8 cellular contexts compared by ENCODE assay signal in the genomic region with DNA sequence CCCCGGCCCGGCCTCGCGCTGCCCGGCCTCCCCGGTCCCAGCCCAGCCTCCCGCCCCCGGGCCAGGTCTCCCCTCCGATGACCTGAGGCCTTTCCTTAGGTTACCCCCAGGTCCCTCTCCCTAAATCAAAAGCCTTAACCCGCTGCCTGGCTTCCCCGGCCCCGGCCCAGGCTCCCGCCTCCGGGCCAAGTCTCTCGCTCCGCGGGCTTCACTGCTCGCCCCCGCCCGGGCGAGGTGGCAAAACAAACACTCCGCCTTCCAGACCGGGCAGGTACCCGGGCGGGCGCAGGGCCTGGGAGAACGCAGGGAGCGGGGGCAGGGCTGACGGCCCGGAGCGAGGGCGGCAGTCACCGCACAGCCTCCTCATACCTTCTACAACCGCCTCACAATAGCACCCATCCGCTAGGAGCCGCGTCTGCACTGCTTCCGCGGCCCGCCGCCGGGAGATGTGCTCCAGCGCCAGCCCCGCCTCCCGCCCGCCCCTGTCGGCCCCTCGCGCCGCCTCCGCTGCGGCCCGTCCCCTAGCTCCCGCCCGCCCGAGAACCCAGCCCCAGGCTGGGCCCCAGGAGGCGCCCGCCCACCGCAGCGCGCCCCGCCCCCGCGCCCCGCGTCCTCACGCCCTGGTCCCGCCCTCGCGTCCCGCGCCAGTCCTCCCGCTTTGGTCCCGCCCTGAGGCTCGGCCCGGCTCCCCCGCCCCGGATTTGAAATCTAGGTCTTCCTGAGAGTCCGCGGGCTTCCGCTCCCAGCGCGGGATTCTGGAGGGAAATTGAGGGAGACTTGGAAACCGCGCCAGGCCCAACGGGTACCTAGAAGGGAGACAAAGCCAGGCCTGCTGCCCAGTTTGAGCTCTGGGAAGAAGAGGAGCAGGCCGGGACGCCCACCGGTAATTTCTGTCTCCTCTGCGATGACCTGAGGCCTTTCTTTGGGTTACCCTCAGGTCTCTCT. TPM values are rescaled to one million over a fixed set of nuclear protein-coding genes. Genes with fewer than 3 reads are reported as not detected.
DNase-seq lines count a peak whose midpoint lies in the region; ATAC-seq and FAIRE-seq lines count a peak whose summit lies in the region.

A gene (minus strand): TSS at position 422 of the 945 bp plus-strand sequence. CDS start 10,994 bp downstream, outside the sequence.
A gene with protein sequence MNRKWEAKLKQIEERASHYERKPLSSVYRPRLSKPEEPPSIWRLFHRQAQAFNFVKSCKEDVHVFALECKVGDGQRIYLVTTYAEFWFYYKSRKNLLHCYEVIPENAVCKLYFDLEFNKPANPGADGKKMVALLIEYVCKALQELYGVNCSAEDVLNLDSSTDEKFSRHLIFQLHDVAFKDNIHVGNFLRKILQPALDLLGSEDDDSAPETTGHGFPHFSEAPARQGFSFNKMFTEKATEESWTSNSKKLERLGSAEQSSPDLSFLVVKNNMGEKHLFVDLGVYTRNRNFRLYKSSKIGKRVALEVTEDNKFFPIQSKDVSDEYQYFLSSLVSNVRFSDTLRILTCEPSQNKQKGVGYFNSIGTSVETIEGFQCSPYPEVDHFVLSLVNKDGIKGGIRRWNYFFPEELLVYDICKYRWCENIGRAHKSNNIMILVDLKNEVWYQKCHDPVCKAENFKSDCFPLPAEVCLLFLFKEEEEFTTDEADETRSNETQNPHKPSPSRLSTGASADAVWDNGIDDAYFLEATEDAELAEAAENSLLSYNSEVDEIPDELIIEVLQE (plus strand): TSS at position 713 of the 945 bp plus-strand sequence. CDS start 7,403 bp downstream, outside the sequence.

- H3K36me3 Mint-ChIP-seq in T-helper 1 cell treated with Interleukin-12 subunit alpha and Interleukin-12 subunit beta and Interleukin-4 antibody, amounts not matched to agents 30 μg/mL and 1 μg/mL, for 36 hours (ENCODE audit: low read depth), result peaks cover 41% of the 10 kb centered on the region

- DNase-seq in NCI-H1694 treated with DMSO at 0.1 percent for 48 hours (lab: John Stamatoyannopoulos, UW), result peak; percentile 92
- peak; percentile 100 for DNase-seq in amniotic stem cell (lab: John Stamatoyannopoulos, UW)
- peak; percentile 99 for DNase-seq in left ventricle myocardium superior
- peak; percentile 81 for DNase-seq in pulmonary artery endothelial cell (ENCODE audit: low read depth, low spot score)
- peak; percentile 92 for DNase-seq in urothelium cell line (ENCODE audit: low spot score)

- no peak for FAIRE-seq in urothelium cell line (lab: Jason Lieb, UNC)

- intact Hi-C loops in left ventricle myocardium superior (cut with micrococcal nuclease), result no loop called here

- no peaks in the 10 kb centered on the region for H3K9me3 Mint-ChIP-seq in T-helper 1 cell treated with Interleukin-12 subunit alpha and Interleukin-12 subunit beta and Interleukin-4 antibody, amounts not matched to agents 30 μg/mL and 1 μg/mL, for 36 hours

- peaks cover 58% of the 10 kb centered on the region for H3K4me1 Mint-ChIP-seq in T-helper 1 cell treated with Interleukin-12 subunit alpha and Interleukin-12 subunit beta and Interleukin-4 antibody, amounts not matched to agents 30 μg/mL and 1 μg/mL, for 36 hours (ENCODE audit: low read depth)

- peak within 1 kb of the TSS; percentile 92 for H3K27ac Mint-ChIP-seq in T-helper 1 cell treated with Interleukin-12 subunit alpha and Interleukin-12 subunit beta and Interleukin-4 antibody, amounts not matched to agents 30 μg/mL and 1 μg/mL, for 36 hours

- ATAC-seq in GM18499 (IDR thresholded peaks at IDR 0.05; ENCODE audit: insufficient read depth, unreplicated experiment), result peak; percentile 65
- peak; percentile 86 for ATAC-seq in HG02938 (IDR thresholded peaks at IDR 0.05; ENCODE audit: unreplicated experiment)
- peak; percentile 96 for ATAC-seq in left ventricle myocardium superior

- H3K27me3 Mint-ChIP-seq in T-helper 1 cell treated with Interleukin-12 subunit alpha and Interleukin-12 subunit beta and Interleukin-4 antibody, amounts not matched to agents 30 μg/mL and 1 μg/mL, for 36 hours (ENCODE audit: low read depth), result no peaks in the 10 kb centered on the region

- peak within 1 kb of the TSS; percentile 99 for H3K4me3 Mint-ChIP-seq in T-helper 1 cell treated with Interleukin-12 subunit alpha and Interleukin-12 subunit beta and Interleukin-4 antibody, amounts not matched to agents 30 μg/mL and 1 μg/mL, for 36 hours

RNA-seq across cellular contexts. Expression of the first gene that starts in this region (rescaled TPM):
- total RNA-seq in left ventricle myocardium superior, result 11.3 TPM
- total RNA-seq in pulmonary artery endothelial cell, result 84.5 and 84.8 TPM in 2 replicates

RNA-seq across cellular contexts. Expression of the second gene that starts in this region (rescaled TPM):
- total RNA-seq in left ventricle myocardium superior (11.4 TPM), pulmonary artery endothelial cell (8.8 and 12.4 TPM in 2 replicates)

Comparison
In these comparisons a context has a peak if more than half of its experiments do, and no peak if none do; other contexts are left out.
1. Peak in every context shown above with its lines: DNase-seq and ATAC-seq.